7 cellular contexts compared by ENCODE assay signal in the genomic region with DNA sequence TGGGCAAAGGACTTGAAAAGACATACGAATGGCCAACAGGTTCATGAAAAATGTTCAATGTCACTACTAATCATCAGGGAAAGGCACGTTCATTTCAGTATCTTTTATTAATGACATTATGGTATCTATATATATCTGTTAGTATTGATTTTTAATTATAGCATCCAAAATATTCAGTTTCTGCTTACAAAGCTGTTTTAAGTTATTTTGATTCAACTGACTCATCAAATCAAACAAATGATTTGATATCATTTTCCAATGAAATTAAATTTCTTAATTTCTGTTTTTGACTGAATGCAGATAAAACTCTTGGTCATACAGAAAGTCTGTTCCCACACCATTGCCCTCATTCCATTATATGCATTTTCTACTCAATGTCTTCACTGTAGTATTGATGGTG.
"Had no signal": no experiment of that assay in that cellular context is flagged by ENCODE, and none has a peak within 500 bp of the region (broad histone marks: within the 10 kb centered on the region; RNA-seq: fewer than 3 reads in every experiment).

No MANE protein-coding gene starts in this region.

- FAIRE-seq: HTR-8/SVneo had no signal

- H3K27ac ChIP-seq: HL-60, KMS-11 had no signal

- H3K9ac ChIP-seq: KMS-11 had no signal

- DNase-seq: Karpas-422, Kasumi-1, KBM-7, KG1 had no signal

- H3K4me2 ChIP-seq: KMS-11 had no signal
